ENCODE assay signal across 1 cellular context in the genomic region with DNA sequence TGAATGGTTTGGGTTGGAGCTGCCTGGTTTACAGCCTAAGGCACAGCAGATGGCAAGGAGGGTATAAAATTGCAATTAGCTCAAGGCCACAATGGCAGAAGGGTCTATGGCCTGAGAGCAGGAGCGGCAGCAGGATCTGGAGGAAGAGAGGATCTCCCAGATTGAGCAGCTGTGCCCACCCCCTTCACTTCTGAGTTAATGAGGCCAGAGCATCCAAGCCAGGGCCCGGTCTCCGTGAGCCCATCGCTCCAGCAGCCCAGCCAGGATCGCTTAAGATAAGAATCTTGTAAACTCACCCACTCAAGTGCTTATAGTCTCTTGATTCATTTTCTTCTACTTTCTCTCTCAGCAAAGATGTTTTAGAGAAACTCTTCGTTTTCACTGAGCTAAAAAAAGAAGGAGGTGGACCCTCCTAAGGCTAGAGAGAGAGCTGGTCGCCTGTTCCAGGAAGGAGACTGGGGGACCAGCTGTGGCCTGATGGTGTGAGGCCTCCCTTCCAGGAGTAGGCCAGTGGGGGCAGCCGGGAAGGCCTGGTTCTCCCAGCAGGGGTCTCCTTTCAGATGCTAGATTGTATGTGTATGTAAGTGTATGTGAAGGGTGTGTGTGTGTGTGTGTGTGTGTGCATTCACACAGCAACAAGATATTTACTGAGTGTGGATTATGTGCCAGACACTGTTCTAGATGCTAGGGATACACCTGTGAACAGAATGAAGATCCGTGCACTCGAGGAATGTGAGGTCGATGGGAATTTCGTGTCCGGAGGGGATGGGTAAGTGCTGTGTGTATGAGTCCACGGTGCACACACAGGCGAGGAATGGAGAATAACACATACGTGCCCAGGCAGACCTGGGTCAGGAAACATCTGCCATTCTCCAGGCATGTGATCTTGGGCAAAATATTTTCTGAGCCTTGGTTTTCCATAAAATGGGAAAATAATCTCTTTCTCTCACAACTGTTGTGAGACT.
TF ChIP-seq lines count a peak whose summit lies in the region.

No MANE protein-coding gene starts in this region.

TF ChIP-seq in HepG2, 621 proteins besides CTCF, POLR2A, EP300 and RAD21:
- TF ChIP-seq RARA (CRISPR knock-in tag; IDR thresholded peaks at IDR 0.05) (no peak), SALL1 (CRISPR knock-in tag; IDR thresholded peaks at IDR 0.05) (no peak), ZFP37 (CRISPR knock-in tag; IDR thresholded peaks at IDR 0.05; ENCODE audit: borderline replicate concordance) (no peak), NRL (CRISPR knock-in tag; IDR thresholded peaks at IDR 0.05; ENCODE audit: borderline replicate concordance) (no peak), RELA (CRISPR knock-in tag; IDR thresholded peaks at IDR 0.05) (no peak), TRIM24 (CRISPR knock-in tag; IDR thresholded peaks at IDR 0.05) (no peak), HDAC1 (CRISPR knock-in tag; IDR thresholded peaks at IDR 0.05) (no peak), SP140L (CRISPR knock-in tag; IDR thresholded peaks at IDR 0.05; ENCODE audit: borderline replicate concordance) (no peak), ZNF768 (CRISPR knock-in tag; IDR thresholded peaks at IDR 0.05) (no peak), THAP11 (CRISPR knock-in tag; IDR thresholded peaks at IDR 0.05) (no peak), ZBTB37 (CRISPR knock-in tag; IDR thresholded peaks at IDR 0.05) (no peak), ZNF883 (CRISPR knock-in tag; IDR thresholded peaks at IDR 0.05; ENCODE audit: not compliant biosample characterization) (no peak), ELK4 (CRISPR knock-in tag; IDR thresholded peaks at IDR 0.05; ENCODE audit: borderline replicate concordance) (no peak), GTF3A (CRISPR knock-in tag; conservative IDR thresholded peaks at IDR 0.05) (no peak), ATF7-NPFF (CRISPR knock-in tag; IDR thresholded peaks at IDR 0.05; ENCODE audit: low read depth) (no peak), TAF15 (IDR thresholded peaks at IDR 0.05; ENCODE audit: low read depth, low read length, poor library complexity, severe bottlenecking) (no peak), ESRRA (CRISPR knock-in tag; IDR thresholded peaks at IDR 0.05; ENCODE audit: low read depth) (no peak), GZF1 (CRISPR knock-in tag; IDR thresholded peaks at IDR 0.05) (no peak)
- TF ChIP-seq, protein P1, sequence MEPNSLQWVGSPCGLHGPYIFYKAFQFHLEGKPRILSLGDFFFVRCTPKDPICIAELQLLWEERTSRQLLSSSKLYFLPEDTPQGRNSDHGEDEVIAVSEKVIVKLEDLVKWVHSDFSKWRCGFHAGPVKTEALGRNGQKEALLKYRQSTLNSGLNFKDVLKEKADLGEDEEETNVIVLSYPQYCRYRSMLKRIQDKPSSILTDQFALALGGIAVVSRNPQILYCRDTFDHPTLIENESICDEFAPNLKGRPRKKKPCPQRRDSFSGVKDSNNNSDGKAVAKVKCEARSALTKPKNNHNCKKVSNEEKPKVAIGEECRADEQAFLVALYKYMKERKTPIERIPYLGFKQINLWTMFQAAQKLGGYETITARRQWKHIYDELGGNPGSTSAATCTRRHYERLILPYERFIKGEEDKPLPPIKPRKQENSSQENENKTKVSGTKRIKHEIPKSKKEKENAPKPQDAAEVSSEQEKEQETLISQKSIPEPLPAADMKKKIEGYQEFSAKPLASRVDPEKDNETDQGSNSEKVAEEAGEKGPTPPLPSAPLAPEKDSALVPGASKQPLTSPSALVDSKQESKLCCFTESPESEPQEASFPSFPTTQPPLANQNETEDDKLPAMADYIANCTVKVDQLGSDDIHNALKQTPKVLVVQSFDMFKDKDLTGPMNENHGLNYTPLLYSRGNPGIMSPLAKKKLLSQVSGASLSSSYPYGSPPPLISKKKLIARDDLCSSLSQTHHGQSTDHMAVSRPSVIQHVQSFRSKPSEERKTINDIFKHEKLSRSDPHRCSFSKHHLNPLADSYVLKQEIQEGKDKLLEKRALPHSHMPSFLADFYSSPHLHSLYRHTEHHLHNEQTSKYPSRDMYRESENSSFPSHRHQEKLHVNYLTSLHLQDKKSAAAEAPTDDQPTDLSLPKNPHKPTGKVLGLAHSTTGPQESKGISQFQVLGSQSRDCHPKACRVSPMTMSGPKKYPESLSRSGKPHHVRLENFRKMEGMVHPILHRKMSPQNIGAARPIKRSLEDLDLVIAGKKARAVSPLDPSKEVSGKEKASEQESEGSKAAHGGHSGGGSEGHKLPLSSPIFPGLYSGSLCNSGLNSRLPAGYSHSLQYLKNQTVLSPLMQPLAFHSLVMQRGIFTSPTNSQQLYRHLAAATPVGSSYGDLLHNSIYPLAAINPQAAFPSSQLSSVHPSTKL (CRISPR knock-in tag; IDR thresholded peaks at IDR 0.05): no peak
- TF ChIP-seq, protein P2, sequence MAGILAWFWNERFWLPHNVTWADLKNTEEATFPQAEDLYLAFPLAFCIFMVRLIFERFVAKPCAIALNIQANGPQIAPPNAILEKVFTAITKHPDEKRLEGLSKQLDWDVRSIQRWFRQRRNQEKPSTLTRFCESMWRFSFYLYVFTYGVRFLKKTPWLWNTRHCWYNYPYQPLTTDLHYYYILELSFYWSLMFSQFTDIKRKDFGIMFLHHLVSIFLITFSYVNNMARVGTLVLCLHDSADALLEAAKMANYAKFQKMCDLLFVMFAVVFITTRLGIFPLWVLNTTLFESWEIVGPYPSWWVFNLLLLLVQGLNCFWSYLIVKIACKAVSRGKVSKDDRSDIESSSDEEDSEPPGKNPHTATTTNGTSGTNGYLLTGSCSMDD (CRISPR knock-in tag; IDR thresholded peaks at IDR 0.05): no peak
